30 cellular contexts compared by ENCODE assay signal in the genomic region with DNA sequence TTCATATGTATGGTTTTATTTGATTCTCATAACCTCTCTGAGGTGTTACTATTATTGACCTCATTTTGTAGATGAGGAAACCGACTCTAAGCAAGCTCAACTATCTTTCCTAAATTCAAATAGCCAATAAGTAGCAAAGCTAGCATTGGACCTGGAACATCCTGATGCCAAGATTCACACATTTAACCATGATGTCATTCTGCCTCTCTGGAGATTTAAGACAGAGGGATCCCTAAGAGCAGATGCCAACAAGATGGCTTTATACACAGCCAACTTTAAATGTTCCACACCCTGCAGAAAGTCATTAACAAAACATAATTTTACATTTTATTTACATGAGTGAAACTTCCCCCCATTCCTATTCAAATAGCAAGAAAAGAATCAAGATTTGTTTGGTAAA.
"Had no signal": no experiment of that assay in that cellular context is flagged by ENCODE, and none has a peak within 500 bp of the region (broad histone marks: within the 10 kb centered on the region; RNA-seq: fewer than 3 reads in every experiment).

No MANE protein-coding gene starts in this region.

- DNase-seq: activated CD4-positive, alpha-beta memory T cell treated with anti-CD3 and anti-CD28 coated beads for 36 hours; activated CD4-positive, alpha-beta T cell treated with anti-CD3 and anti-CD28 coated beads for 36 hours; activated CD4-positive, alpha-beta T cell treated with anti-CD3 and anti-CD28 coated beads, Interleukin-2, amount 10 ng/mL, durations not matched to agents 24 days and 14 days; activated CD4-positive, CD25-positive, alpha-beta regulatory T cell; activated CD4-positive, CD25-positive, alpha-beta regulatory T cell treated with anti-CD3 and anti-CD28 coated beads, Interleukin-2, amount 50 U/mL, for 72 hours; activated CD8-positive, alpha-beta memory T cell treated with anti-CD3 and anti-CD28 coated beads, Interleukin-2, amount 10 ng/mL, durations not matched to agents 7 days and 5 days; activated CD8-positive, alpha-beta memory T cell treated with anti-CD3 and anti-CD28 coated beads, Interleukin-2, amount 50 U/mL, for 4 hours; activated CD8-positive, alpha-beta T cell treated with anti-CD3 and anti-CD28 coated beads, Interleukin-2, amount 10 ng/mL, durations not matched to agents 7 days and 5 days; activated effector memory CD4-positive, alpha-beta T cell treated with anti-CD3 and anti-CD28 coated beads, Interleukin-2, amount 50 U/mL, for 16 hours; activated naive CD4-positive, alpha-beta T cell treated with anti-CD3 and anti-CD28 coated beads for 36 hours; activated naive CD8-positive, alpha-beta T cell treated with anti-CD3 and anti-CD28 coated beads for 36 hours; activated naive CD8-positive, alpha-beta T cell treated with anti-CD3 and anti-CD28 coated beads, Interleukin-2, amount 50 U/mL, for 24 hours; activated T-cell treated with anti-CD3 and anti-CD28 coated beads, Interleukin-2, amount 50 U/mL, for 1 hour; activated T-cell treated with anti-CD3 and anti-CD28 coated beads, Interleukin-2, amount 50 U/mL, for 48 hours; adrenal gland; amygdala; aorta; body of pancreas; caudate nucleus; cortex of kidney; dermis blood vessel endothelial cell; effector CD8-positive, alpha-beta T cell; esophagus squamous epithelium; foreskin fibroblast; heart left ventricle; T-helper 1 cell; T-helper 17 cell had no signal

- H3K36me3 Mint-ChIP-seq: activated CD4-positive, alpha-beta memory T cell treated with anti-CD3 and anti-CD28 coated beads for 36 hours; activated CD8-positive, alpha-beta memory T cell treated with anti-CD3 and anti-CD28 coated beads, Interleukin-2, amount 10 ng/mL, durations not matched to agents 7 days and 5 days; activated naive CD8-positive, alpha-beta T cell treated with anti-CD3 and anti-CD28 coated beads for 36 hours had no signal

- H3K27me3 Mint-ChIP-seq: activated naive CD4-positive, alpha-beta T cell treated with anti-CD3 and anti-CD28 coated beads, Interleukin-2, amount 50 U/mL, for 24 hours; activated naive CD8-positive, alpha-beta T cell treated with anti-CD3 and anti-CD28 coated beads for 36 hours; activated naive CD8-positive, alpha-beta T cell treated with anti-CD3 and anti-CD28 coated beads, Interleukin-2, amount 50 U/mL, for 24 hours had no signal

- ATAC-seq: activated CD4-positive, alpha-beta T cell treated with anti-CD3 and anti-CD28 coated beads for 36 hours; activated CD8-positive, alpha-beta memory T cell treated with anti-CD3 and anti-CD28 coated beads, Interleukin-2, amount 10 ng/mL, durations not matched to agents 7 days and 5 days; activated CD8-positive, alpha-beta T cell treated with anti-CD3 and anti-CD28 coated beads, Interleukin-2, amount 10 ng/mL, durations not matched to agents 7 days and 5 days; activated naive CD8-positive, alpha-beta T cell treated with anti-CD3 and anti-CD28 coated beads, Interleukin-2, amount 50 U/mL, for 24 hours; body of pancreas; heart left ventricle; T-helper 17 cell had no signal

- H3K27ac Mint-ChIP-seq: activated CD4-positive, alpha-beta memory T cell treated with anti-CD3 and anti-CD28 coated beads for 36 hours; activated CD4-positive, alpha-beta T cell treated with anti-CD3 and anti-CD28 coated beads for 36 hours; activated CD4-positive, alpha-beta T cell treated with anti-CD3 and anti-CD28 coated beads, Interleukin-2, amount 10 ng/mL, durations not matched to agents 24 days and 14 days; activated CD8-positive, alpha-beta memory T cell treated with anti-CD3 and anti-CD28 coated beads, Interleukin-2, amount 10 ng/mL, durations not matched to agents 7 days and 5 days; activated CD8-positive, alpha-beta T cell treated with anti-CD3 and anti-CD28 coated beads, Interleukin-2, amount 10 ng/mL, durations not matched to agents 7 days and 5 days; activated naive CD4-positive, alpha-beta T cell treated with anti-CD3 and anti-CD28 coated beads for 36 hours; activated naive CD4-positive, alpha-beta T cell treated with anti-CD3 and anti-CD28 coated beads, Interleukin-2, amount 50 U/mL, for 24 hours; activated naive CD8-positive, alpha-beta T cell treated with anti-CD3 and anti-CD28 coated beads for 36 hours; activated naive CD8-positive, alpha-beta T cell treated with anti-CD3 and anti-CD28 coated beads, Interleukin-2, amount 50 U/mL, for 24 hours; activated T-helper 1 cell treated with anti-CD3 and anti-CD28 coated beads, Interleukin-12 subunit alpha, Interleukin-12 subunit beta, Interleukin-2, Interleukin-4 antibody, amounts not matched to agents 30 ng/mL and 10 ng/mL and 1 ng/mL, durations not matched to agents 14 hours and 24 hours and 36 hours; activated T-helper 2 cell treated with anti-CD3 and anti-CD28 coated beads, Interferon-gamma antibody, Interleukin-2, Interleukin-4, amounts not matched to agents 10 μg/mL and 5 μg/mL and 100 μg/mL, durations not matched to agents 14 hours and 24 hours and 36 hours; T-helper 17 cell had no signal

- H3K4me1 Mint-ChIP-seq: activated naive CD4-positive, alpha-beta T cell treated with anti-CD3 and anti-CD28 coated beads, Interleukin-2, amount 50 U/mL, for 24 hours; T-helper 17 cell had no signal

- H3K9me3 Mint-ChIP-seq: activated CD4-positive, alpha-beta memory T cell treated with anti-CD3 and anti-CD28 coated beads for 36 hours; activated CD4-positive, alpha-beta T cell treated with anti-CD3 and anti-CD28 coated beads, Interleukin-2, amount 10 ng/mL, durations not matched to agents 24 days and 14 days; activated naive CD4-positive, alpha-beta T cell treated with anti-CD3 and anti-CD28 coated beads for 36 hours; activated naive CD4-positive, alpha-beta T cell treated with anti-CD3 and anti-CD28 coated beads, Interleukin-2, amount 50 U/mL, for 24 hours; activated naive CD8-positive, alpha-beta T cell treated with anti-CD3 and anti-CD28 coated beads for 36 hours; activated naive CD8-positive, alpha-beta T cell treated with anti-CD3 and anti-CD28 coated beads, Interleukin-2, amount 50 U/mL, for 24 hours; activated T-helper 1 cell treated with anti-CD3 and anti-CD28 coated beads, Interleukin-12 subunit alpha, Interleukin-12 subunit beta, Interleukin-2, Interleukin-4 antibody, amounts not matched to agents 30 ng/mL and 10 ng/mL and 1 ng/mL, durations not matched to agents 14 hours and 24 hours and 36 hours; activated T-helper 2 cell treated with anti-CD3 and anti-CD28 coated beads, Interferon-gamma antibody, Interleukin-2, Interleukin-4, amounts not matched to agents 10 μg/mL and 5 μg/mL and 100 μg/mL, durations not matched to agents 14 hours and 24 hours and 36 hours had no signal

- H3K4me3 Mint-ChIP-seq: activated CD4-positive, alpha-beta memory T cell treated with anti-CD3 and anti-CD28 coated beads for 36 hours; activated CD4-positive, alpha-beta T cell treated with anti-CD3 and anti-CD28 coated beads for 36 hours; activated CD4-positive, alpha-beta T cell treated with anti-CD3 and anti-CD28 coated beads, Interleukin-2, amount 10 ng/mL, durations not matched to agents 24 days and 14 days; activated CD8-positive, alpha-beta memory T cell treated with anti-CD3 and anti-CD28 coated beads, Interleukin-2, amount 10 ng/mL, durations not matched to agents 7 days and 5 days; activated CD8-positive, alpha-beta T cell treated with anti-CD3 and anti-CD28 coated beads, Interleukin-2, amount 10 ng/mL, durations not matched to agents 7 days and 5 days; activated naive CD4-positive, alpha-beta T cell treated with anti-CD3 and anti-CD28 coated beads for 36 hours; activated naive CD4-positive, alpha-beta T cell treated with anti-CD3 and anti-CD28 coated beads, Interleukin-2, amount 50 U/mL, for 24 hours; activated naive CD8-positive, alpha-beta T cell treated with anti-CD3 and anti-CD28 coated beads for 36 hours; activated naive CD8-positive, alpha-beta T cell treated with anti-CD3 and anti-CD28 coated beads, Interleukin-2, amount 50 U/mL, for 24 hours; activated T-helper 1 cell treated with anti-CD3 and anti-CD28 coated beads, Interleukin-12 subunit alpha, Interleukin-12 subunit beta, Interleukin-2, Interleukin-4 antibody, amounts not matched to agents 30 ng/mL and 10 ng/mL and 1 ng/mL, durations not matched to agents 14 hours and 24 hours and 36 hours; T-helper 17 cell had no signal
